In genomic region chr10:133109736-133110532, GRCh38 we compare ENCODE assay signal across 23 cellular contexts. TPM values are rescaled to one million over a fixed set of nuclear protein-coding genes. Genes with fewer than 3 reads are reported as not detected.
DNase-seq lines count a peak whose midpoint lies in the region; ATAC-seq, FAIRE-seq and TF ChIP-seq lines count a peak whose summit lies in the region.
"Had no signal": no experiment of that assay in that cellular context is flagged by ENCODE, and none has a peak within 500 bp of the region (broad histone marks: within the 10 kb centered on the region; RNA-seq: fewer than 3 reads in every experiment).

No MANE protein-coding gene starts in this region.

- peak; percentile 53 for DNase-seq in Right ventricle myocardium superior
- no peak for DNase-seq in right atrium auricular region (ENCODE audit: low spot score)
- peak; percentile 26 for DNase-seq in glomerular visceral epithelial cell (ENCODE audit: extremely low spot score)
- peak; percentile 21 for DNase-seq in mucosa of gallbladder (ENCODE audit: low spot score)
- peak; percentile 48 for DNase-seq in urothelium cell line (ENCODE audit: low spot score)
- no peak for DNase-seq in RKO (ENCODE audit: low spot score)
- no peak for DNase-seq in caudate nucleus (lab: John Stamatoyannopoulos, UW)
- DNase-seq in activated naive CD4-positive, alpha-beta T cell treated with anti-CD3 and anti-CD28 coated beads, Interleukin-2, amount 10 ng/mL, durations not matched to agents 7 days and 5 days = no peak
- DNase-seq: activated CD4-positive, alpha-beta T cell treated with anti-CD3 and anti-CD28 coated beads for 1 hour; activated CD8-positive, alpha-beta memory T cell treated with anti-CD3 and anti-CD28 coated beads, Interleukin-2, amount 10 ng/mL, durations not matched to agents 7 days and 5 days; aorta; erythroblast; glutamatergic neuron; islet precursor cell; NCI-H1092 treated with DMSO at 0.1 percent for 48 hours; NCI-H2171 treated with DMSO at 0.1 percent for 48 hours; NK-92 treated with Interleukin-12 subunit alpha and Interleukin-12 subunit beta, amount 100 ng/mL, for 24 hours; SHP77 treated with DMSO at 0.1 percent for 48 hours had no signal

- no peak for TF ChIP-seq CTCF in right atrium auricular region (IDR thresholded peaks at IDR 0.05)

- no peaks in the 10 kb centered on the region for H3K27me3 ChIP-seq in right atrium auricular region

- H3K4me1 ChIP-seq in right atrium auricular region = no peaks in the 10 kb centered on the region
- H3K4me1 ChIP-seq: prostate gland had no signal

- no peaks in the 10 kb centered on the region for H3K4me1 Mint-ChIP-seq in activated naive CD4-positive, alpha-beta T cell treated with anti-CD3 and anti-CD28 coated beads, Interleukin-2, amount 10 ng/mL, durations not matched to agents 7 days and 5 days
- H3K4me1 Mint-ChIP-seq: activated CD8-positive, alpha-beta memory T cell treated with anti-CD3 and anti-CD28 coated beads, Interleukin-2, amount 10 ng/mL, durations not matched to agents 7 days and 5 days; IgD-negative memory B cell had no signal

- ATAC-seq in Right ventricle myocardium superior (ENCODE audit: poor library complexity) = peak; percentile 71
- ATAC-seq: activated CD8-positive, alpha-beta memory T cell treated with anti-CD3 and anti-CD28 coated beads, Interleukin-2, amount 10 ng/mL, durations not matched to agents 7 days and 5 days; GM12878 had no signal

- H3K36me3 ChIP-seq in right atrium auricular region = no peaks in the 10 kb centered on the region
- H3K36me3 ChIP-seq: prostate gland had no signal

- H3K9me3 ChIP-seq in right atrium auricular region = peaks cover 3 to 21% of the 10 kb centered on the region in 2 donors
- H3K9me3 ChIP-seq: prostate gland had no signal

- CTCF ChIA-PET in activated naive CD4-positive, alpha-beta T cell treated with anti-CD3 and anti-CD28 coated beads, Interleukin-2, amount 10 ng/mL, durations not matched to agents 7 days and 5 days (lab: Charles Lee) = no interaction called here

- no peak overlapping the region for H3K27ac ChIP-seq in right atrium auricular region
- H3K27ac ChIP-seq in caudate nucleus (ENCODE audit: low read depth, low read length) = no peak overlapping the region
- H3K27ac ChIP-seq: coronary artery, prostate gland had no signal

- no peak overlapping the region for H3K4me3 ChIP-seq in right atrium auricular region
- H3K4me3 ChIP-seq: coronary artery, GM12878, prostate gland had no signal

- H3K27ac Mint-ChIP-seq in activated naive CD4-positive, alpha-beta T cell treated with anti-CD3 and anti-CD28 coated beads, Interleukin-2, amount 10 ng/mL, durations not matched to agents 7 days and 5 days = no peak overlapping the region
- H3K27ac Mint-ChIP-seq: activated CD8-positive, alpha-beta memory T cell treated with anti-CD3 and anti-CD28 coated beads, Interleukin-2, amount 10 ng/mL, durations not matched to agents 7 days and 5 days; IgD-negative memory B cell had no signal

- peaks cover 10% of the 10 kb centered on the region for H3K27me3 Mint-ChIP-seq in activated naive CD4-positive, alpha-beta T cell treated with anti-CD3 and anti-CD28 coated beads, Interleukin-2, amount 10 ng/mL, durations not matched to agents 7 days and 5 days
- H3K27me3 Mint-ChIP-seq: activated CD8-positive, alpha-beta memory T cell treated with anti-CD3 and anti-CD28 coated beads, Interleukin-2, amount 10 ng/mL, durations not matched to agents 7 days and 5 days had no signal

- H3K9me3 Mint-ChIP-seq in activated naive CD4-positive, alpha-beta T cell treated with anti-CD3 and anti-CD28 coated beads, Interleukin-2, amount 10 ng/mL, durations not matched to agents 7 days and 5 days = peaks cover 24% of the 10 kb centered on the region

- no peak overlapping the region for H3K4me3 Mint-ChIP-seq in activated naive CD4-positive, alpha-beta T cell treated with anti-CD3 and anti-CD28 coated beads, Interleukin-2, amount 10 ng/mL, durations not matched to agents 7 days and 5 days
- H3K4me3 Mint-ChIP-seq: activated CD8-positive, alpha-beta memory T cell treated with anti-CD3 and anti-CD28 coated beads, Interleukin-2, amount 10 ng/mL, durations not matched to agents 7 days and 5 days had no signal

- intact Hi-C loops in Right ventricle myocardium superior (cut with DNase I) = no loop called here

- H3K36me3 Mint-ChIP-seq in activated naive CD4-positive, alpha-beta T cell treated with anti-CD3 and anti-CD28 coated beads, Interleukin-2, amount 10 ng/mL, durations not matched to agents 7 days and 5 days = peaks cover 2% of the 10 kb centered on the region
- H3K36me3 Mint-ChIP-seq: IgD-negative memory B cell had no signal

- FAIRE-seq in urothelium cell line (lab: Jason Lieb, UNC) = no peak
- FAIRE-seq: GM12878 had no signal

RNA-seq across cellular contexts. Expression of gene ADGRA1, which starts 22.2 kb away (rescaled TPM):
- total RNA-seq in Right ventricle myocardium superior (not detected), right atrium auricular region (under 1 TPM; 0.11 to 0.51 TPM), mucosa of gallbladder (not detected)
- total RNA-seq: activated CD8-positive, alpha-beta memory T cell treated with anti-CD3 and anti-CD28 coated beads, Interleukin-2, amount 10 ng/mL, durations not matched to agents 7 days and 5 days; aorta; GM12878; T-helper 2 cell treated with Interferon-gamma antibody and Interleukin-4, amounts not matched to agents 100 ng/mL and 5 ng/mL, for 36 hours had no signal

RNA-seq across cellular contexts. Expression of gene KNDC1, which starts 50.1 kb away (rescaled TPM):
- total RNA-seq in Right ventricle myocardium superior (not detected), right atrium auricular region (1 to 10 TPM in 1 of 2 donors, under 1 TPM in 1; 0.59 to 1.8 TPM), mucosa of gallbladder (5.2 TPM)

Comparison
In these comparisons a context has a peak if more than half of its experiments do, and no peak if none do; other contexts are left out.
1. DNase-seq: peak in Right ventricle myocardium superior (single experiment), glomerular visceral epithelial cell (single experiment), mucosa of gallbladder (single experiment) and urothelium cell line (single experiment); none in right atrium auricular region (single experiment), RKO (single experiment), caudate nucleus (0 of 61) and activated naive CD4-positive, alpha-beta T cell treated with anti-CD3 and anti-CD28 coated beads, Interleukin-2, amount 10 ng/mL, durations not matched to agents 7 days and 5 days (single experiment).